ENCODE assay signal across 8 cellular contexts in the genomic region with DNA sequence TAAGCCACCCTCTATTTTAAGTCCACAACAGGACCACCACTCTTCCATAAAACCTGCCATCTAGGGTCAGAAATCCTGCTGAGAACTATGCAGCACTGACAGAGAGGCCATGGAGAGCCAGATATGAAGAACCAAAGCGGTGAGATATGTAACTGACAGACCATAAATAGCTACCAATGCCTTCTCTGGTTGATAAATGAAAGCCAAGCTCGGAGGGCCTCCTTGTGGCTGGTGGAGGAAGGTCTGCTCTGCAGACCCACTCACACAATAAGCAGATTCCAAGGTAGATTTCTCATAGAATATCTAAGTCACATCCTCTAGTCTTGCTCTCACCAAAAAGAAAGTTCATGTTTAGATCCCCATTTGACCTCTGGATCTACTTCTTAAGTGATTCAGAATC. TPM values are rescaled to one million over a fixed set of nuclear protein-coding genes. Genes with fewer than 3 reads are reported as not detected.
A peak's percentile ranks its signal among the peaks of the same experiment; 100 is the strongest.
DNase-seq lines count a peak whose midpoint lies in the region; ATAC-seq and TF ChIP-seq lines count a peak whose summit lies in the region.
"Had no signal": no experiment of that assay in that cellular context is flagged by ENCODE, and none has a peak within 500 bp of the region (broad histone marks: within the 10 kb centered on the region; RNA-seq: fewer than 3 reads in every experiment).

No MANE protein-coding gene starts in this region.

- DNase-seq in GM10266 (ENCODE audit: extremely low spot score) (peak; percentile 40), KBM-7 (peak; percentile 79), SK-N-DZ (ENCODE audit: low spot score) (peak; percentile 26), fibroblast of the conjunctiva (ENCODE audit: low read depth) (peak; percentile 37), prostate gland (ENCODE audit: low spot score) (no peak)
- DNase-seq in stimulated activated CD4-positive, alpha-beta T cell treated with anti-CD3 and anti-CD28 coated beads, Interleukin-4, amount 100 ng/mL, for 4 hours, result no peak
- DNase-seq: activated T-cell treated with anti-CD3 and anti-CD28 coated beads, Interleukin-2, amount 50 U/mL, for 4 hours had no signal

- H3K27ac ChIP-seq in prostate gland, result no peak overlapping the region

- WGBS in prostate gland, result 39% methylated on average over 2 of the region's 2 CpGs

- peak; percentile 65 for TF ChIP-seq CTCF in GM10266 (IDR thresholded peaks at IDR 0.05; ENCODE audit: control insufficient read depth, insufficient read depth, low read depth, missing control alignments)
- peak in 3 of 4 experiments; percentile 48 to 67 (median 61) for TF ChIP-seq CTCF in prostate gland (IDR thresholded peaks at IDR 0.05)

- TF ChIP-seq POLR2A in prostate gland (IDR thresholded peaks at IDR 0.05), result no peak

- peak; percentile 38 for ATAC-seq in GM21447 (IDR thresholded peaks at IDR 0.05; ENCODE audit: unreplicated experiment)

- in situ Hi-C loops in KBM-7 (cut with MboI; ENCODE audit: low pct_unique_long_range_greater_than_20kb, low sequenced_read_pairs), result loop anchor here (10.0 to 25.0 kb wide), 3 partner anchors 93 to 277 kb away; no protein-coding TSS in a partner anchor

- no peaks in the 10 kb centered on the region for H3K36me3 ChIP-seq in prostate gland

- H3K4me3 ChIP-seq in prostate gland, result no peak overlapping the region

- H3K27me3 ChIP-seq in prostate gland (replicated peaks; ENCODE audit: insufficient read depth), result no peaks in the 10 kb centered on the region

- H3K9me3 ChIP-seq in prostate gland, result no peaks in the 10 kb centered on the region

- intact Hi-C loops in prostate gland (cut with DNase I), result loop anchor here (2.0 to 10.0 kb wide), 5 partner anchors 87 to 387 kb away; no protein-coding TSS in a partner anchor

- H3K4me1 ChIP-seq in prostate gland (replicated peaks), result no peaks in the 10 kb centered on the region

RNA-seq across cellular contexts. Expression of gene RYK, which starts 38.9 kb away (rescaled TPM):
- polyA plus RNA-seq in SK-N-DZ (2014; cell fraction: cytosol; rRNA removed), result 51.9 and 52.6 TPM in 2 replicates
- 66.4 and 82.8 TPM in 2 replicates for polyA plus RNA-seq in SK-N-DZ (2014; cell fraction: nucleus; rRNA removed)
- 10 to 100 TPM; 61.6 to 95.8 TPM for total RNA-seq in prostate gland

Comparison
In these comparisons a context has a peak if more than half of its experiments do, and no peak if none do; other contexts are left out.
1. DNase-seq: peak in GM10266 (single experiment), KBM-7 (single experiment), SK-N-DZ (single experiment) and fibroblast of the conjunctiva (single experiment); none in prostate gland (single experiment) and stimulated activated CD4-positive, alpha-beta T cell treated with anti-CD3 and anti-CD28 coated beads, Interleukin-4, amount 100 ng/mL, for 4 hours (0 of 2).